Comparison of ENCODE assay signal across 1 cellular context in genomic region chr2:173598525-173598924, GRCh38.
TF ChIP-seq lines count a peak whose summit lies in the region.

No MANE protein-coding gene starts in this region.

TF ChIP-seq in HepG2, 621 proteins besides CTCF, POLR2A, EP300 and RAD21 (continued from another document):
- TF ChIP-seq KIAA2018 (CRISPR knock-in tag; IDR thresholded peaks at IDR 0.05; ENCODE audit: borderline replicate concordance) (no peak), ZNF781 (CRISPR knock-in tag; IDR thresholded peaks at IDR 0.05; ENCODE audit: borderline replicate concordance, not compliant biosample characterization) (no peak), CEBPG (CRISPR knock-in tag; IDR thresholded peaks at IDR 0.05) (no peak), ZNF678 (CRISPR knock-in tag; IDR thresholded peaks at IDR 0.05) (no peak), HDAC1 (CRISPR knock-in tag; IDR thresholded peaks at IDR 0.05) (no peak), NFE2L2 (IDR thresholded peaks at IDR 0.05; ENCODE audit: low read length) (peak; percentile 52; the same call in 1 of the 2 replicates), ZNF263 (CRISPR knock-in tag; IDR thresholded peaks at IDR 0.05) (no peak), ZMYM4 (CRISPR knock-in tag; IDR thresholded peaks at IDR 0.05) (no peak), ZNF766 (CRISPR knock-in tag; IDR thresholded peaks at IDR 0.05; ENCODE audit: borderline replicate concordance) (no peak)
